Comparison of ENCODE assay signal across 8 cellular contexts in genomic region chr5:73120222-73121108, GRCh38. TPM values are rescaled to one million over a fixed set of nuclear protein-coding genes. Genes with fewer than 3 reads are reported as not detected.
DNase-seq lines count a peak whose midpoint lies in the region; ATAC-seq and TF ChIP-seq lines count a peak whose summit lies in the region.

Gene TMEM171 (plus strand): TSS chr5:73120575. CDS start chr5:73123374, 2,799 bp downstream.

- H3K9me3 Mint-ChIP-seq in activated naive CD4-positive, alpha-beta T cell treated with anti-CD3 and anti-CD28 coated beads for 36 hours, result no peaks in the 10 kb centered on the region
- H3K9me3 Mint-ChIP-seq in activated naive CD4-positive, alpha-beta T cell treated with anti-CD3 and anti-CD28 coated beads, Interleukin-2, amount 10 ng/mL, durations not matched to agents 7 days and 5 days, result no peaks in the 10 kb centered on the region

- WGBS in iPS DF 6.9 (ENCODE audit: insufficient coverage, insufficient read length), result 100% methylated on average over 1 of the region's 94 CpGs

- CTCF ChIA-PET in activated naive CD4-positive, alpha-beta T cell treated with anti-CD3 and anti-CD28 coated beads for 36 hours (lab: Charles Lee), result no interaction called here
- CTCF ChIA-PET in activated naive CD4-positive, alpha-beta T cell treated with anti-CD3 and anti-CD28 coated beads, Interleukin-2, amount 10 ng/mL, durations not matched to agents 7 days and 5 days (lab: Charles Lee), result no interaction called here

- H3K27me3 Mint-ChIP-seq in activated naive CD4-positive, alpha-beta T cell treated with anti-CD3 and anti-CD28 coated beads for 36 hours (ENCODE audit: low read depth), result peaks cover 67% of the 10 kb centered on the region
- H3K27me3 Mint-ChIP-seq in activated naive CD4-positive, alpha-beta T cell treated with anti-CD3 and anti-CD28 coated beads, Interleukin-2, amount 10 ng/mL, durations not matched to agents 7 days and 5 days, result peaks cover 88% of the 10 kb centered on the region

- H3K4me1 ChIP-seq in ascending aorta (peaks cover 0 to 4% of the 10 kb centered on the region in 2 donors), iPS DF 6.9 (ENCODE audit: control insufficient read depth, insufficient read depth, low read length) (peaks cover 2% of the 10 kb centered on the region; the same call in 1 of the 2 replicates)

- H3K4me3 ChIP-seq in ascending aorta (peak within 1 kb of the TSS; percentile 55 to 67), iPS DF 6.9 (ENCODE audit: low read length) (peak within 1 kb of the TSS; percentile 64)

- DNase-seq in activated naive CD4-positive, alpha-beta T cell treated with anti-CD3 and anti-CD28 coated beads for 36 hours, result no peak
- DNase-seq in activated naive CD4-positive, alpha-beta T cell treated with anti-CD3 and anti-CD28 coated beads, Interleukin-2, amount 10 ng/mL, durations not matched to agents 7 days and 5 days, result no peak
- DNase-seq in ascending aorta (ENCODE audit: low spot score in 2 of 2) (no peak), iPS DF 6.9 (ENCODE audit: low read depth, low spot score) (no peak), retina (peak; percentile 53), germinal center (ENCODE audit: low spot score) (no peak)

- ATAC-seq in GM18520 (IDR thresholded peaks at IDR 0.05; ENCODE audit: unreplicated experiment) (no peak), HG03571 (IDR thresholded peaks at IDR 0.05; ENCODE audit: unreplicated experiment) (no peak)

- H3K27me3 ChIP-seq in ascending aorta (no peaks in the 10 kb centered on the region), iPS DF 6.9 (ENCODE audit: control insufficient read depth, insufficient read depth, low read length) (peaks cover 22% of the 10 kb centered on the region)

- no peak within 1 kb of the TSS for H3K27ac Mint-ChIP-seq in activated naive CD4-positive, alpha-beta T cell treated with anti-CD3 and anti-CD28 coated beads for 36 hours
- H3K27ac Mint-ChIP-seq in activated naive CD4-positive, alpha-beta T cell treated with anti-CD3 and anti-CD28 coated beads, Interleukin-2, amount 10 ng/mL, durations not matched to agents 7 days and 5 days, result no peak within 1 kb of the TSS

- H3K27ac ChIP-seq in ascending aorta (no peak within 1 kb of the TSS), iPS DF 6.9 (ENCODE audit: low read length) (no peak within 1 kb of the TSS)

- intact Hi-C loops in activated naive CD4-positive, alpha-beta T cell treated with anti-CD3 and anti-CD28 coated beads for 36 hours (cut with micrococcal nuclease), result no loop called here
- intact Hi-C loops in ascending aorta (cut with DNase I), result no loop called here

- H3K36me3 ChIP-seq in ascending aorta (no peaks in the 10 kb centered on the region), iPS DF 6.9 (ENCODE audit: control insufficient read depth, insufficient read depth, low read length) (no peaks in the 10 kb centered on the region)

- peaks cover 22% of the 10 kb centered on the region for H3K4me1 Mint-ChIP-seq in activated naive CD4-positive, alpha-beta T cell treated with anti-CD3 and anti-CD28 coated beads for 36 hours (ENCODE audit: low read depth)
- peaks cover 20% of the 10 kb centered on the region for H3K4me1 Mint-ChIP-seq in activated naive CD4-positive, alpha-beta T cell treated with anti-CD3 and anti-CD28 coated beads, Interleukin-2, amount 10 ng/mL, durations not matched to agents 7 days and 5 days

- no peaks in the 10 kb centered on the region for H3K36me3 Mint-ChIP-seq in activated naive CD4-positive, alpha-beta T cell treated with anti-CD3 and anti-CD28 coated beads for 36 hours (ENCODE audit: low read depth)
- H3K36me3 Mint-ChIP-seq in activated naive CD4-positive, alpha-beta T cell treated with anti-CD3 and anti-CD28 coated beads, Interleukin-2, amount 10 ng/mL, durations not matched to agents 7 days and 5 days, result no peaks in the 10 kb centered on the region

- H3K9me3 ChIP-seq in ascending aorta (no peaks in the 10 kb centered on the region), iPS DF 6.9 (ENCODE audit: control insufficient read depth, insufficient read depth, low read length) (no peaks in the 10 kb centered on the region)

- no peak for TF ChIP-seq CTCF in ascending aorta (IDR thresholded peaks at IDR 0.05)

- peak within 1 kb of the TSS; percentile 37 for H3K4me3 Mint-ChIP-seq in activated naive CD4-positive, alpha-beta T cell treated with anti-CD3 and anti-CD28 coated beads for 36 hours
- H3K4me3 Mint-ChIP-seq in activated naive CD4-positive, alpha-beta T cell treated with anti-CD3 and anti-CD28 coated beads, Interleukin-2, amount 10 ng/mL, durations not matched to agents 7 days and 5 days, result no peak within 1 kb of the TSS

RNA-seq across cellular contexts. Expression of gene TMEM171, which starts in this region (rescaled TPM):
- total RNA-seq in activated naive CD4-positive, alpha-beta T cell treated with anti-CD3 and anti-CD28 coated beads for 36 hours, result not detected
- total RNA-seq in ascending aorta, result not detected
